Comparison of ENCODE assay signal across 1 cellular context in genomic region chr1:234265861-234266260, GRCh38.
TF ChIP-seq lines count a peak whose summit lies in the region.

No MANE protein-coding gene starts in this region.

TF ChIP-seq in WTC11, 78 proteins besides CTCF, POLR2A, EP300 and RAD21 (continued from another document):
- TF ChIP-seq NFE2L1 (CRISPR knock-in tag; IDR thresholded peaks at IDR 0.05) (no peak), ZNF232 (CRISPR knock-in tag; IDR thresholded peaks at IDR 0.05) (no peak), ZNF138 (CRISPR knock-in tag; conservative IDR thresholded peaks at IDR 0.05) (no peak), ZBTB21 (CRISPR knock-in tag; IDR thresholded peaks at IDR 0.05; ENCODE audit: borderline replicate concordance) (no peak)
TF ChIP-seq in WTC11: peak in this region for 0.
